In genomic region chr14:104359969-104360442, GRCh38 we compare ENCODE assay signal across 14 cellular contexts.
"Had no signal": no experiment of that assay in that cellular context is flagged by ENCODE, and none has a peak within 500 bp of the region (broad histone marks: within the 10 kb centered on the region; RNA-seq: fewer than 3 reads in every experiment).

No MANE protein-coding gene starts in this region.

- H3K4me3 Mint-ChIP-seq: memory B cell; nephron progenitor cell; stimulated activated naive CD8-positive, alpha-beta T cell treated with anti-CD3 and anti-CD28 coated beads, Interleukin-15, amount 100 ng/mL, for 72 hours; T-helper 2 cell treated with Interferon-gamma antibody and Interleukin-4, amounts not matched to agents 5 μg/mL and 100 μg/mL, for 36 hours had no signal

- DNase-seq: activated T-cell treated with anti-CD3 and anti-CD28 coated beads, Interleukin-2, amount 50 U/mL, for 48 hours; amniotic stem cell; brain microvascular endothelial cell; esophagus squamous epithelium; foreskin fibroblast; nephron progenitor cell; stimulated activated CD4-positive, alpha-beta T cell treated with anti-CD3 and anti-CD28 coated beads, Interleukin-4, amount 100 ng/mL, for 4 hours; stimulated activated naive CD8-positive, alpha-beta T cell treated with anti-CD3 and anti-CD28 coated beads, Interleukin-15, amount 100 ng/mL, for 72 hours; SW 1271 had no signal

- H3K9me3 Mint-ChIP-seq: stimulated activated naive CD8-positive, alpha-beta T cell treated with anti-CD3 and anti-CD28 coated beads, Interleukin-15, amount 100 ng/mL, for 72 hours; T-helper 2 cell treated with Interferon-gamma antibody and Interleukin-4, amounts not matched to agents 5 μg/mL and 100 μg/mL, for 36 hours had no signal

- H3K9me3 ChIP-seq: esophagus squamous epithelium, thoracic aorta, vagina had no signal

- H3K27ac ChIP-seq: brain microvascular endothelial cell, dorsolateral prefrontal cortex, esophagus squamous epithelium, thoracic aorta, vagina had no signal

- H3K4me1 ChIP-seq: esophagus squamous epithelium, vagina had no signal

- H3K27ac Mint-ChIP-seq: memory B cell; nephron progenitor cell; T-helper 2 cell treated with Interferon-gamma antibody and Interleukin-4, amounts not matched to agents 5 μg/mL and 100 μg/mL, for 36 hours had no signal

- H3K36me3 ChIP-seq: brain microvascular endothelial cell, esophagus squamous epithelium, thoracic aorta, vagina had no signal

- H3K27me3 Mint-ChIP-seq: stimulated activated naive CD8-positive, alpha-beta T cell treated with anti-CD3 and anti-CD28 coated beads, Interleukin-15, amount 100 ng/mL, for 72 hours had no signal

- ATAC-seq: stimulated activated naive CD8-positive, alpha-beta T cell treated with anti-CD3 and anti-CD28 coated beads, Interleukin-15, amount 100 ng/mL, for 72 hours had no signal

- H3K27me3 ChIP-seq: brain microvascular endothelial cell, vagina had no signal

- H3K4me1 Mint-ChIP-seq: memory B cell; nephron progenitor cell; stimulated activated naive CD8-positive, alpha-beta T cell treated with anti-CD3 and anti-CD28 coated beads, Interleukin-15, amount 100 ng/mL, for 72 hours had no signal

- H3K36me3 Mint-ChIP-seq: memory B cell had no signal

- H3K4me3 ChIP-seq: dorsolateral prefrontal cortex, esophagus squamous epithelium, thoracic aorta, vagina had no signal
